ENCODE assay signal across 1 cellular context in genomic region chr1:230972855-230973271, GRCh38.
TF ChIP-seq lines count a peak whose summit lies in the region.

No MANE protein-coding gene starts in this region.

TF ChIP-seq in HepG2, 621 proteins besides CTCF, POLR2A, EP300 and RAD21:
- TF ChIP-seq ZBTB20 (CRISPR knock-in tag; IDR thresholded peaks at IDR 0.05; ENCODE audit: borderline replicate concordance, low read depth), result no peak
- TF ChIP-seq FIP1L1 (IDR thresholded peaks at IDR 0.05; ENCODE audit: borderline replicate concordance, insufficient read depth, low read depth, low read length), result no peak
- TF ChIP-seq PITX1 (CRISPR knock-in tag; IDR thresholded peaks at IDR 0.05), result no peak
- TF ChIP-seq MTF1 (CRISPR knock-in tag; IDR thresholded peaks at IDR 0.05), result no peak
- no peak for TF ChIP-seq ZNF761 (CRISPR knock-in tag; conservative IDR thresholded peaks at IDR 0.05)
- TF ChIP-seq RBFOX2 (IDR thresholded peaks at IDR 0.05; ENCODE audit: low read depth, low read length), result no peak
- TF ChIP-seq PHF5A (CRISPR knock-in tag; IDR thresholded peaks at IDR 0.05; ENCODE audit: low read depth, unreplicated experiment), result no peak
- no peak for TF ChIP-seq NFKB2 (CRISPR knock-in tag; IDR thresholded peaks at IDR 0.05; ENCODE audit: borderline replicate concordance)
- TF ChIP-seq ZBTB34 (CRISPR knock-in tag; IDR thresholded peaks at IDR 0.05), result no peak
- no peak for TF ChIP-seq MBD4 (IDR thresholded peaks at IDR 0.05; ENCODE audit: borderline replicate concordance, low read length)
- no peak for TF ChIP-seq ZNF709 (CRISPR knock-in tag; IDR thresholded peaks at IDR 0.05)
